Comparison of ENCODE assay signal across 16 cellular contexts in genomic region chr9:98429613-98430012, GRCh38.
DNase-seq lines count a peak whose midpoint lies in the region; ATAC-seq, FAIRE-seq and TF ChIP-seq lines count a peak whose summit lies in the region.
"Had no signal": no experiment of that assay in that cellular context is flagged by ENCODE, and none has a peak within 500 bp of the region (broad histone marks: within the 10 kb centered on the region; RNA-seq: fewer than 3 reads in every experiment).

No MANE protein-coding gene starts in this region.

- POLR2A ChIA-PET in HepG2 (lab: Yijun Ruan, JAX) = no interaction called here
- POLR2A ChIA-PET in activated CD4-positive, alpha-beta memory T cell treated with anti-CD3 and anti-CD28 coated beads for 36 hours (lab: Charles Lee) = interaction anchor here (0.6 kb wide), 1 partner anchor 470 kb away, joined by 3 read pairs; no protein-coding TSS in a partner anchor

- no peak overlapping the region for H3K4me2 ChIP-seq in HepG2 (ENCODE audit: low read depth, low read length)

- peaks cover 1% of the 10 kb centered on the region for H3K27me3 Mint-ChIP-seq in activated CD4-positive, alpha-beta memory T cell treated with anti-CD3 and anti-CD28 coated beads for 36 hours

- H4K20me1 ChIP-seq in HepG2 (ENCODE audit: insufficient read depth, low read length) = no peaks in the 10 kb centered on the region

- no peak overlapping the region for H3K27ac Mint-ChIP-seq in activated CD4-positive, alpha-beta memory T cell treated with anti-CD3 and anti-CD28 coated beads for 36 hours
- H3K27ac Mint-ChIP-seq: CD4-positive, alpha-beta memory T cell; naive B cell had no signal

- H2AFZ ChIP-seq in HepG2 (ENCODE audit: low read length) = no peak overlapping the region

- TF ChIP-seq RAD21 in HepG2 (CRISPR knock-in tag; IDR thresholded peaks at IDR 0.05) = no peak

- H3K4me1 ChIP-seq in adipocyte (ENCODE audit: control insufficient read depth, insufficient read depth, low read length) = peaks cover 6% of the 10 kb centered on the region
- no peaks in the 10 kb centered on the region for H3K4me1 ChIP-seq in HepG2 (ENCODE audit: insufficient read depth, low read length)

- no peaks in the 10 kb centered on the region for H3K9me3 Mint-ChIP-seq in activated CD4-positive, alpha-beta memory T cell treated with anti-CD3 and anti-CD28 coated beads for 36 hours
- H3K9me3 Mint-ChIP-seq: CD4-positive, alpha-beta memory T cell had no signal

- no peak overlapping the region for H3K4me3 ChIP-seq in adipocyte (ENCODE audit: low read length)
- no peak overlapping the region for H3K4me3 ChIP-seq in HepG2 (replicated peaks in 1 of 3; ENCODE audit: insufficient read depth in 1 of 3, low read depth in 2 of 3, low read length in 3 of 3)
- H3K4me3 ChIP-seq: adrenal gland, GM12878 had no signal

- CTCF ChIA-PET in HepG2 (lab: Yijun Ruan, JAX; ENCODE audit: low intra/inter-chr PET ratio, low total read pairs) = no interaction called here
- CTCF ChIA-PET in activated CD4-positive, alpha-beta memory T cell treated with anti-CD3 and anti-CD28 coated beads for 36 hours (lab: Charles Lee) = no interaction called here

- H3K4me3 Mint-ChIP-seq in activated CD4-positive, alpha-beta memory T cell treated with anti-CD3 and anti-CD28 coated beads for 36 hours = no peak overlapping the region
- H3K4me3 Mint-ChIP-seq: CD4-positive, alpha-beta memory T cell; naive B cell had no signal

- H3K9ac ChIP-seq in adipocyte (ENCODE audit: low read length) (no peak overlapping the region), HepG2 (ENCODE audit: insufficient read depth, low read depth, low read length) (no peak overlapping the region)

- peak; percentile 43 for DNase-seq in Ammon's horn (ENCODE audit: low spot score)
- peak; percentile 34 for DNase-seq in M059J (ENCODE audit: low read depth)
- DNase-seq in adipocyte (ENCODE audit: low read depth) = peak; percentile 44
- no peak for DNase-seq in HepG2 (ENCODE audit: low spot score)
- DNase-seq in activated CD4-positive, alpha-beta memory T cell treated with anti-CD3 and anti-CD28 coated beads for 36 hours = no peak
- DNase-seq in NCI-H1436 treated with DMSO at 0.1 percent for 48 hours (lab: John Stamatoyannopoulos, UW) = no peak
- no peak for DNase-seq in ACHN
- DNase-seq: activated CD8-positive, alpha-beta memory T cell treated with anti-CD3 and anti-CD28 coated beads, Interleukin-2, amount 50 U/mL, for 48 hours; CD4-positive, alpha-beta memory T cell; effector CD8-positive, alpha-beta T cell; naive B cell; NCI-H1417 treated with DMSO at 0.1 percent for 48 hours had no signal

- no peak for ATAC-seq in HepG2
- no peak for ATAC-seq in HG02840 (IDR thresholded peaks at IDR 0.05; ENCODE audit: low FRiP score, unreplicated experiment)
- ATAC-seq: GM12878 had no signal

- no peaks in the 10 kb centered on the region for H3K4me1 Mint-ChIP-seq in activated CD4-positive, alpha-beta memory T cell treated with anti-CD3 and anti-CD28 coated beads for 36 hours (ENCODE audit: low read depth)

- WGBS in HepG2 (ENCODE audit: low lambda C conversion rate) = 0% methylated on average over 1 of the region's 1 CpG

- no peaks in the 10 kb centered on the region for H3K36me3 Mint-ChIP-seq in activated CD4-positive, alpha-beta memory T cell treated with anti-CD3 and anti-CD28 coated beads for 36 hours
- H3K36me3 Mint-ChIP-seq: CD4-positive, alpha-beta memory T cell had no signal

- intact Hi-C loops in HepG2 (cut with micrococcal nuclease; ENCODE audit: unreplicated experiment) = no loop called here
- intact Hi-C loops in activated CD4-positive, alpha-beta memory T cell treated with anti-CD3 and anti-CD28 coated beads for 36 hours (cut with micrococcal nuclease) = no loop called here

- TF ChIP-seq POLR2A in HepG2 (IDR thresholded peaks at IDR 0.05; ENCODE audit: insufficient read depth in 1 of 2, low read depth in 2 of 2, low read length in 2 of 2) = no peak

- H3K79me2 ChIP-seq in HepG2 (ENCODE audit: insufficient read depth, low read length) = no peaks in the 10 kb centered on the region

- FAIRE-seq in HepG2 (lab: Jason Lieb, UNC) = no peak
- FAIRE-seq: GM12878, urothelium cell line had no signal

- H3K36me3 ChIP-seq in adipocyte (ENCODE audit: control insufficient read depth, insufficient read depth, low read length, severe bottlenecking) (no peaks in the 10 kb centered on the region), HepG2 (replicated peaks in 1 of 2; ENCODE audit: control insufficient read depth in 1 of 2, insufficient read depth in 2 of 2, low read length in 2 of 2) (no peaks in the 10 kb centered on the region)
- H3K36me3 ChIP-seq: adrenal gland had no signal

- TF ChIP-seq CTCF in HepG2 (CRISPR knock-in tag; IDR thresholded peaks at IDR 0.05) = no peak

- in situ Hi-C loops in HepG2 (cut with HindIII; ENCODE audit: extremely low pct_ligation_motif_present, low pct_unique_long_range_greater_than_20kb) = no loop called here
- in situ Hi-C loops in ACHN (cut with HindIII; ENCODE audit: low pct_ligation_motif_present, low pct_unique_long_range_greater_than_20kb, low sequenced_read_pairs) = no loop called here

- H3K9me3 ChIP-seq in adipocyte (ENCODE audit: control insufficient read depth, low read length) (no peaks in the 10 kb centered on the region), HepG2 (ENCODE audit: low read length) (no peaks in the 10 kb centered on the region)
- H3K9me3 ChIP-seq: adrenal gland had no signal

- H3K27ac ChIP-seq in HepG2 (ENCODE audit: extremely low read length, insufficient read depth, low read length) = no peak overlapping the region
- H3K27ac ChIP-seq: adrenal gland had no signal

- no TSS peak for BruUV-seq in HepG2 (replicated peaks; lab: Mats Ljungman, UMichigan)

- peaks cover 13% of the 10 kb centered on the region for H3K27me3 ChIP-seq in adipocyte (replicated peaks; ENCODE audit: control insufficient read depth, insufficient read depth, low read length)
- H3K27me3 ChIP-seq in HepG2 (ENCODE audit: control insufficient read depth in 1 of 2, insufficient read depth in 2 of 2, low read length in 2 of 2) = no peaks in the 10 kb centered on the region; a peak in 1 of 5 replicates
- H3K27me3 ChIP-seq: adrenal gland had no signal

- no peak for TF ChIP-seq EP300 in HepG2 (IDR thresholded peaks at IDR 0.05; ENCODE audit: low read depth in 2 of 2, low read length in 2 of 2)
- no peak for TF ChIP-seq EP300 in HepG2 (CRISPR knock-in tag; IDR thresholded peaks at IDR 0.05; ENCODE audit: borderline replicate concordance)

TF ChIP-seq in HepG2, 621 proteins besides CTCF, POLR2A, EP300 and RAD21:
- 0 out of 2 replicates have a peak, but pooled peaks have one; percentile 15 for TF ChIP-seq ATF7 (IDR thresholded peaks at IDR 0.05)
- no peak for TF ChIP-seq ATF7 (CRISPR knock-in tag; IDR thresholded peaks at IDR 0.05)
- TF ChIP-seq, protein P1, sequence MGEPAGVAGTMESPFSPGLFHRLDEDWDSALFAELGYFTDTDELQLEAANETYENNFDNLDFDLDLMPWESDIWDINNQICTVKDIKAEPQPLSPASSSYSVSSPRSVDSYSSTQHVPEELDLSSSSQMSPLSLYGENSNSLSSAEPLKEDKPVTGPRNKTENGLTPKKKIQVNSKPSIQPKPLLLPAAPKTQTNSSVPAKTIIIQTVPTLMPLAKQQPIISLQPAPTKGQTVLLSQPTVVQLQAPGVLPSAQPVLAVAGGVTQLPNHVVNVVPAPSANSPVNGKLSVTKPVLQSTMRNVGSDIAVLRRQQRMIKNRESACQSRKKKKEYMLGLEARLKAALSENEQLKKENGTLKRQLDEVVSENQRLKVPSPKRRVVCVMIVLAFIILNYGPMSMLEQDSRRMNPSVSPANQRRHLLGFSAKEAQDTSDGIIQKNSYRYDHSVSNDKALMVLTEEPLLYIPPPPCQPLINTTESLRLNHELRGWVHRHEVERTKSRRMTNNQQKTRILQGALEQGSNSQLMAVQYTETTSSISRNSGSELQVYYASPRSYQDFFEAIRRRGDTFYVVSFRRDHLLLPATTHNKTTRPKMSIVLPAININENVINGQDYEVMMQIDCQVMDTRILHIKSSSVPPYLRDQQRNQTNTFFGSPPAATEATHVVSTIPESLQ (CRISPR knock-in tag; conservative IDR thresholded peaks at IDR 0.05) = no peak

Comparison
In these comparisons a context has a peak if more than half of its experiments do, and no peak if none do; other contexts are left out.
1. DNase-seq: peak in Ammon's horn (single experiment), M059J (single experiment) and adipocyte (single experiment); none in HepG2 (single experiment), activated CD4-positive, alpha-beta memory T cell treated with anti-CD3 and anti-CD28 coated beads for 36 hours (single experiment), NCI-H1436 treated with DMSO at 0.1 percent for 48 hours (single experiment) and ACHN (single experiment).